1 cellular context compared by ENCODE assay signal in the genomic region with DNA sequence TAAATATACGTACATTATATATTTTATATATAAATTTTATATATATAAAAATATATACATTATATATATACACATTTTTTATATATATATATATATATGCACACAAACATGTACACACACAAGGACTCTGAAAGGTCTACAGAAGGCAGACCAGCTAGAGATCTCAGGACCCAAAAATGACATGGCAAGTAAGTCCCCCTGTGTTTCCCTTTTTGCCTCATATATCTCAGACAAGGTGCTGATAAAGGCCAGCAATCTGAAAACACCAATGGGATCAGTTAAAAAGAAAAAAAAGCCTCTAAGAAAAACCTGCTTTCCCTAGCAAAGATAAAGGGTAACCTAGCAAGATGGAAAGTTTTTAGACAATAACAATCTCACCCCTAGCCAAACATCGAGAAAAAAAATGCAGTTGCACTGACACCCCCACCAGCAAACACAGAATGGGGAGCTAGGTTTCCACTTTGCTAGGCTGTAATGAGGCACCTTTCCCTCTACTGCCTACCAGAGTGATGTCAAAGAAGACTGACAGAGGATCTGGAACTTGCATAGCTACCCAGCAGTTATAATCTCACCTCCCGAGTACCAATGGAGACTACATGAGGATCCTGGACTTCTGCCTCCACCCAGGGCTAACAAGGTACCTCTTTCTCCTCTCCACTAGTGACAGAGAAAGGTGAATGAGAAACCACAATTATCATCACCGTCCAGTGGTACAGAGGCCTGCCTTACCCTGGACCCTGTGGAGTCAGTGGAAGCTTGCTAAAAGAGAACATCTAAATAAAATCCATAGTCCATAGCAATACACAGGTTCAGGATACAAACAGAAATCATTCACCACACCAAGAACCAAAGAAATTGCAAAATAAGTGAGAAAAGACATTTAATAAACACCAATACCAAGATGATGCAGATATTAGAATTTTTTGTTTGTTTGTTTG.
TF ChIP-seq lines count a peak whose summit lies in the region.

No MANE protein-coding gene starts in this region.

TF ChIP-seq in K562, 482 proteins besides CTCF, POLR2A, EP300 and RAD21 (continued from another document):
- TF ChIP-seq, protein P1, sequence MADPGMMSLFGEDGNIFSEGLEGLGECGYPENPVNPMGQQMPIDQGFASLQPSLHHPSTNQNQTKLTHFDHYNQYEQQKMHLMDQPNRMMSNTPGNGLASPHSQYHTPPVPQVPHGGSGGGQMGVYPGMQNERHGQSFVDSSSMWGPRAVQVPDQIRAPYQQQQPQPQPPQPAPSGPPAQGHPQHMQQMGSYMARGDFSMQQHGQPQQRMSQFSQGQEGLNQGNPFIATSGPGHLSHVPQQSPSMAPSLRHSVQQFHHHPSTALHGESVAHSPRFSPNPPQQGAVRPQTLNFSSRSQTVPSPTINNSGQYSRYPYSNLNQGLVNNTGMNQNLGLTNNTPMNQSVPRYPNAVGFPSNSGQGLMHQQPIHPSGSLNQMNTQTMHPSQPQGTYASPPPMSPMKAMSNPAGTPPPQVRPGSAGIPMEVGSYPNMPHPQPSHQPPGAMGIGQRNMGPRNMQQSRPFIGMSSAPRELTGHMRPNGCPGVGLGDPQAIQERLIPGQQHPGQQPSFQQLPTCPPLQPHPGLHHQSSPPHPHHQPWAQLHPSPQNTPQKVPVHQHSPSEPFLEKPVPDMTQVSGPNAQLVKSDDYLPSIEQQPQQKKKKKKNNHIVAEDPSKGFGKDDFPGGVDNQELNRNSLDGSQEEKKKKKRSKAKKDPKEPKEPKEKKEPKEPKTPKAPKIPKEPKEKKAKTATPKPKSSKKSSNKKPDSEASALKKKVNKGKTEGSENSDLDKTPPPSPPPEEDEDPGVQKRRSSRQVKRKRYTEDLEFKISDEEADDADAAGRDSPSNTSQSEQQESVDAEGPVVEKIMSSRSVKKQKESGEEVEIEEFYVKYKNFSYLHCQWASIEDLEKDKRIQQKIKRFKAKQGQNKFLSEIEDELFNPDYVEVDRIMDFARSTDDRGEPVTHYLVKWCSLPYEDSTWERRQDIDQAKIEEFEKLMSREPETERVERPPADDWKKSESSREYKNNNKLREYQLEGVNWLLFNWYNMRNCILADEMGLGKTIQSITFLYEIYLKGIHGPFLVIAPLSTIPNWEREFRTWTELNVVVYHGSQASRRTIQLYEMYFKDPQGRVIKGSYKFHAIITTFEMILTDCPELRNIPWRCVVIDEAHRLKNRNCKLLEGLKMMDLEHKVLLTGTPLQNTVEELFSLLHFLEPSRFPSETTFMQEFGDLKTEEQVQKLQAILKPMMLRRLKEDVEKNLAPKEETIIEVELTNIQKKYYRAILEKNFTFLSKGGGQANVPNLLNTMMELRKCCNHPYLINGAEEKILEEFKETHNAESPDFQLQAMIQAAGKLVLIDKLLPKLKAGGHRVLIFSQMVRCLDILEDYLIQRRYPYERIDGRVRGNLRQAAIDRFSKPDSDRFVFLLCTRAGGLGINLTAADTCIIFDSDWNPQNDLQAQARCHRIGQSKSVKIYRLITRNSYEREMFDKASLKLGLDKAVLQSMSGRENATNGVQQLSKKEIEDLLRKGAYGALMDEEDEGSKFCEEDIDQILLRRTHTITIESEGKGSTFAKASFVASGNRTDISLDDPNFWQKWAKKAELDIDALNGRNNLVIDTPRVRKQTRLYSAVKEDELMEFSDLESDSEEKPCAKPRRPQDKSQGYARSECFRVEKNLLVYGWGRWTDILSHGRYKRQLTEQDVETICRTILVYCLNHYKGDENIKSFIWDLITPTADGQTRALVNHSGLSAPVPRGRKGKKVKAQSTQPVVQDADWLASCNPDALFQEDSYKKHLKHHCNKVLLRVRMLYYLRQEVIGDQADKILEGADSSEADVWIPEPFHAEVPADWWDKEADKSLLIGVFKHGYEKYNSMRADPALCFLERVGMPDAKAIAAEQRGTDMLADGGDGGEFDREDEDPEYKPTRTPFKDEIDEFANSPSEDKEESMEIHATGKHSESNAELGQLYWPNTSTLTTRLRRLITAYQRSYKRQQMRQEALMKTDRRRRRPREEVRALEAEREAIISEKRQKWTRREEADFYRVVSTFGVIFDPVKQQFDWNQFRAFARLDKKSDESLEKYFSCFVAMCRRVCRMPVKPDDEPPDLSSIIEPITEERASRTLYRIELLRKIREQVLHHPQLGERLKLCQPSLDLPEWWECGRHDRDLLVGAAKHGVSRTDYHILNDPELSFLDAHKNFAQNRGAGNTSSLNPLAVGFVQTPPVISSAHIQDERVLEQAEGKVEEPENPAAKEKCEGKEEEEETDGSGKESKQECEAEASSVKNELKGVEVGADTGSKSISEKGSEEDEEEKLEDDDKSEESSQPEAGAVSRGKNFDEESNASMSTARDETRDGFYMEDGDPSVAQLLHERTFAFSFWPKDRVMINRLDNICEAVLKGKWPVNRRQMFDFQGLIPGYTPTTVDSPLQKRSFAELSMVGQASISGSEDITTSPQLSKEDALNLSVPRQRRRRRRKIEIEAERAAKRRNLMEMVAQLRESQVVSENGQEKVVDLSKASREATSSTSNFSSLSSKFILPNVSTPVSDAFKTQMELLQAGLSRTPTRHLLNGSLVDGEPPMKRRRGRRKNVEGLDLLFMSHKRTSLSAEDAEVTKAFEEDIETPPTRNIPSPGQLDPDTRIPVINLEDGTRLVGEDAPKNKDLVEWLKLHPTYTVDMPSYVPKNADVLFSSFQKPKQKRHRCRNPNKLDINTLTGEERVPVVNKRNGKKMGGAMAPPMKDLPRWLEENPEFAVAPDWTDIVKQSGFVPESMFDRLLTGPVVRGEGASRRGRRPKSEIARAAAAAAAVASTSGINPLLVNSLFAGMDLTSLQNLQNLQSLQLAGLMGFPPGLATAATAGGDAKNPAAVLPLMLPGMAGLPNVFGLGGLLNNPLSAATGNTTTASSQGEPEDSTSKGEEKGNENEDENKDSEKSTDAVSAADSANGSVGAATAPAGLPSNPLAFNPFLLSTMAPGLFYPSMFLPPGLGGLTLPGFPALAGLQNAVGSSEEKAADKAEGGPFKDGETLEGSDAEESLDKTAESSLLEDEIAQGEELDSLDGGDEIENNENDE (IDR thresholded peaks at IDR 0.05; ENCODE audit: low read depth, low read length): no peak
- TF ChIP-seq KLF1 (tag; IDR thresholded peaks at IDR 0.05) (no peak), SNRNP70 (optimal IDR thresholded peaks at IDR 0.05; ENCODE audit: low read depth, low read length) (no peak), ELF4 (CRISPR knock-in tag; IDR thresholded peaks at IDR 0.05) (no peak)
- TF ChIP-seq, protein P2, sequence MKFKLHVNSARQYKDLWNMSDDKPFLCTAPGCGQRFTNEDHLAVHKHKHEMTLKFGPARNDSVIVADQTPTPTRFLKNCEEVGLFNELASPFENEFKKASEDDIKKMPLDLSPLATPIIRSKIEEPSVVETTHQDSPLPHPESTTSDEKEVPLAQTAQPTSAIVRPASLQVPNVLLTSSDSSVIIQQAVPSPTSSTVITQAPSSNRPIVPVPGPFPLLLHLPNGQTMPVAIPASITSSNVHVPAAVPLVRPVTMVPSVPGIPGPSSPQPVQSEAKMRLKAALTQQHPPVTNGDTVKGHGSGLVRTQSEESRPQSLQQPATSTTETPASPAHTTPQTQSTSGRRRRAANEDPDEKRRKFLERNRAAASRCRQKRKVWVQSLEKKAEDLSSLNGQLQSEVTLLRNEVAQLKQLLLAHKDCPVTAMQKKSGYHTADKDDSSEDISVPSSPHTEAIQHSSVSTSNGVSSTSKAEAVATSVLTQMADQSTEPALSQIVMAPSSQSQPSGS (CRISPR knock-in tag; IDR thresholded peaks at IDR 0.05): no peak
- TF ChIP-seq, protein P3, sequence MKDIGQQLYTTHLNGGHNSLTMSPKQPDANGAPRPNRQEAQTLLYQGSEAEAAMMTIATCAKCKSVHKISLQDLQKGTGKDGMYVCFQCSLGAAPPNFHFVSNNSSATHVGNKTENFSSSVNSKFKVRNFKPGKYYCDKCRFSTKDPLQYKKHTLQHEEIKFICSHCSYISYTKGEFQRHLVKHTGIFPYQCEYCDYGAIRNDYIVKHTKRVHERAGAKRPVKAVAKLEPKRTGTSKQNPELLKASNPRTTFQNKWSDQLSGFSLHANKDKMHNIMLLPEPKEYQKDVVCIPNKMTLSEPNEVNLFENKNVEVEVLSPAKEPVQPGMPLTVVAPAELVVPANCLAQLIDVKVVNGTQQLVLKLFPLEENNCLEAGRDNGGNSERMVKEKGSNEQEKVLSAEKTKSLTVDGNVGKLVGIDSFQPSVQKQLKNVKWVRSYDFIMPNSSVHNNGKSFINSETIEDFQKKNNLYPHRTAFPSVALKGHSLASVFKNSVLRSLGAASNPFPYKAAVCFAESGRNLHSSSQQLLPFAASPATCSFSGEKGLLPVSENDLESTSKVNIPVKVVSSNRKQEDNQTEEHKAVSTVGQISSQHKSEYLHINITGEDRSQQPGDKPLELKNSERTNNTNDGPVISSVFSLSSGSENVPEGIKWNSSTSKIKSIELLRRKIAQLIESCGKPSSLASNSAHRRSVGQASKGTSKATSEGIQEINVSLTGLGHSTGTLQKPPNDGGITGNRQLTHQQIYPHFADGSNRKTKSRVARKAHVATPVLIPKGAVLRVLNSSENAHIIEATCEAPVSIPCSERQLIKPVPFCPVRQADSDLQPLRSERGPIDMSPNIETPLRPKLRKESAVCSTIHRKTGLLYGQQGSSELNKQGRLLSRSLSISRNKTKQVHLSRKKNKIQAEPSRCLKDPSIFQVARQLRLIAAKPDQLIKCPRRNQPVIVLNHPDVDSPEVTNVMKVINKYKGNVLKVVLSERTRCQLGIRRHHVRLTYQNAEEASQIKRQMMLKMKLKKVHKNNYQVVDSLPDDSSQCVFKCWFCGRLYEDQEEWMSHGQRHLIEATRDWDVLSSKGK (CRISPR knock-in tag; IDR thresholded peaks at IDR 0.05): no peak
- TF ChIP-seq, protein P4, sequence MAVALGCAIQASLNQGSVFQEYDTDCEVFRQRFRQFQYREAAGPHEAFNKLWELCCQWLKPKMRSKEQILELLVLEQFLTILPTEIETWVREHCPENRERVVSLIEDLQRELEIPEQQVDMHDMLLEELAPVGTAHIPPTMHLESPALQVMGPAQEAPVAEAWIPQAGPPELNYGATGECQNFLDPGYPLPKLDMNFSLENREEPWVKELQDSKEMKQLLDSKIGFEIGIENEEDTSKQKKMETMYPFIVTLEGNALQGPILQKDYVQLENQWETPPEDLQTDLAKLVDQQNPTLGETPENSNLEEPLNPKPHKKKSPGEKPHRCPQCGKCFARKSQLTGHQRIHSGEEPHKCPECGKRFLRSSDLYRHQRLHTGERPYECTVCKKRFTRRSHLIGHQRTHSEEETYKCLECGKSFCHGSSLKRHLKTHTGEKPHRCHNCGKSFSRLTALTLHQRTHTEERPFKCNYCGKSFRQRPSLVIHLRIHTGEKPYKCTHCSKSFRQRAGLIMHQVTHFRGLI (CRISPR knock-in tag; IDR thresholded peaks at IDR 0.05): no peak
- TF ChIP-seq, protein P5, sequence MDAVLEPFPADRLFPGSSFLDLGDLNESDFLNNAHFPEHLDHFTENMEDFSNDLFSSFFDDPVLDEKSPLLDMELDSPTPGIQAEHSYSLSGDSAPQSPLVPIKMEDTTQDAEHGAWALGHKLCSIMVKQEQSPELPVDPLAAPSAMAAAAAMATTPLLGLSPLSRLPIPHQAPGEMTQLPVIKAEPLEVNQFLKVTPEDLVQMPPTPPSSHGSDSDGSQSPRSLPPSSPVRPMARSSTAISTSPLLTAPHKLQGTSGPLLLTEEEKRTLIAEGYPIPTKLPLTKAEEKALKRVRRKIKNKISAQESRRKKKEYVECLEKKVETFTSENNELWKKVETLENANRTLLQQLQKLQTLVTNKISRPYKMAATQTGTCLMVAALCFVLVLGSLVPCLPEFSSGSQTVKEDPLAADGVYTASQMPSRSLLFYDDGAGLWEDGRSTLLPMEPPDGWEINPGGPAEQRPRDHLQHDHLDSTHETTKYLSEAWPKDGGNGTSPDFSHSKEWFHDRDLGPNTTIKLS (IDR thresholded peaks at IDR 0.05; ENCODE audit: borderline replicate concordance, low read depth): no peak
- TF ChIP-seq, protein P6, sequence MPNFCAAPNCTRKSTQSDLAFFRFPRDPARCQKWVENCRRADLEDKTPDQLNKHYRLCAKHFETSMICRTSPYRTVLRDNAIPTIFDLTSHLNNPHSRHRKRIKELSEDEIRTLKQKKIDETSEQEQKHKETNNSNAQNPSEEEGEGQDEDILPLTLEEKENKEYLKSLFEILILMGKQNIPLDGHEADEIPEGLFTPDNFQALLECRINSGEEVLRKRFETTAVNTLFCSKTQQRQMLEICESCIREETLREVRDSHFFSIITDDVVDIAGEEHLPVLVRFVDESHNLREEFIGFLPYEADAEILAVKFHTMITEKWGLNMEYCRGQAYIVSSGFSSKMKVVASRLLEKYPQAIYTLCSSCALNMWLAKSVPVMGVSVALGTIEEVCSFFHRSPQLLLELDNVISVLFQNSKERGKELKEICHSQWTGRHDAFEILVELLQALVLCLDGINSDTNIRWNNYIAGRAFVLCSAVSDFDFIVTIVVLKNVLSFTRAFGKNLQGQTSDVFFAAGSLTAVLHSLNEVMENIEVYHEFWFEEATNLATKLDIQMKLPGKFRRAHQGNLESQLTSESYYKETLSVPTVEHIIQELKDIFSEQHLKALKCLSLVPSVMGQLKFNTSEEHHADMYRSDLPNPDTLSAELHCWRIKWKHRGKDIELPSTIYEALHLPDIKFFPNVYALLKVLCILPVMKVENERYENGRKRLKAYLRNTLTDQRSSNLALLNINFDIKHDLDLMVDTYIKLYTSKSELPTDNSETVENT (CRISPR knock-in tag; IDR thresholded peaks at IDR 0.05): no peak
